ENCODE assay signal across 10 cellular contexts in genomic region chr1:153849487-153850185, GRCh38.
DNase-seq lines count a peak whose midpoint lies in the region; ATAC-seq and TF ChIP-seq lines count a peak whose summit lies in the region.
"Had no signal": no experiment of that assay in that cellular context is flagged by ENCODE, and none has a peak within 500 bp of the region (broad histone marks: within the 10 kb centered on the region; RNA-seq: fewer than 3 reads in every experiment).

No MANE protein-coding gene starts in this region.

- DNase-seq in NCI-H82 (lab: John Stamatoyannopoulos, UW) = peak; percentile 39
- no peak for DNase-seq in NCI-H82 treated with DMSO at 0.1 percent for 48 hours (lab: John Stamatoyannopoulos, UW; ENCODE audit: unreplicated experiment)
- no peak for DNase-seq in T-helper 17 cell
- peak; percentile 6 for DNase-seq in stimulated activated CD8-positive, alpha-beta memory T cell treated with anti-CD3 and anti-CD28 coated beads, Interleukin-4, amount 100 ng/mL, for 24 hours (ENCODE audit: low read depth)
- DNase-seq in 8988T = no peak
- no peak for DNase-seq in tibial artery
- DNase-seq in effector CD8-positive, alpha-beta T cell (lab: John Stamatoyannopoulos, UW) = no peak

- H3K36me3 Mint-ChIP-seq in T-helper 17 cell (ENCODE audit: low read depth) = peaks cover 2% of the 10 kb centered on the region

- H3K4me1 ChIP-seq in tibial artery = no peaks in the 10 kb centered on the region

- H3K4me1 Mint-ChIP-seq in T-helper 17 cell = peaks cover 26% of the 10 kb centered on the region
- H3K4me1 Mint-ChIP-seq: nephron had no signal

- no peak overlapping the region for H3K4me3 Mint-ChIP-seq in T-helper 17 cell
- H3K4me3 Mint-ChIP-seq: nephron had no signal

- H3K9me3 ChIP-seq in T-helper 17 cell (ENCODE audit: control insufficient read depth, low read length, poor library complexity, severe bottlenecking) (no peaks in the 10 kb centered on the region), tibial artery (no peaks in the 10 kb centered on the region)

- no peaks in the 10 kb centered on the region for H3K27me3 ChIP-seq in tibial artery

- no peak overlapping the region for H3K4me3 ChIP-seq in tibial artery

- no peak overlapping the region for H3K27ac ChIP-seq in tibial artery
- H3K27ac ChIP-seq: 22Rv1 had no signal

- TF ChIP-seq CTCF in tibial artery (IDR thresholded peaks at IDR 0.05) = no peak

- H3K27me3 Mint-ChIP-seq in T-helper 17 cell = no peaks in the 10 kb centered on the region

- intact Hi-C loops in tibial artery (cut with DNase I; ENCODE audit: low total_unique reads) = no loop called here

- peak overlapping the region; percentile 53 for H3K27ac Mint-ChIP-seq in T-helper 17 cell
- H3K27ac Mint-ChIP-seq: nephron had no signal

- ATAC-seq in HG03066 (IDR thresholded peaks at IDR 0.05; ENCODE audit: low read depth, unreplicated experiment) (peak; percentile 63), T-helper 17 cell (peak; percentile 45)

- H3K36me3 ChIP-seq in tibial artery = peaks cover 0 to 13% (median 8%) of the 10 kb centered on the region in 3 donors

Comparison
In these comparisons a context has a peak if more than half of its experiments do, and no peak if none do; other contexts are left out.
1. DNase-seq: peak in NCI-H82 (single experiment) and stimulated activated CD8-positive, alpha-beta memory T cell treated with anti-CD3 and anti-CD28 coated beads, Interleukin-4, amount 100 ng/mL, for 24 hours (single experiment); none in NCI-H82 treated with DMSO at 0.1 percent for 48 hours (single experiment), T-helper 17 cell (0 of 3), 8988T (single experiment), tibial artery (0 of 2) and effector CD8-positive, alpha-beta T cell (single experiment).